In the genomic region with DNA sequence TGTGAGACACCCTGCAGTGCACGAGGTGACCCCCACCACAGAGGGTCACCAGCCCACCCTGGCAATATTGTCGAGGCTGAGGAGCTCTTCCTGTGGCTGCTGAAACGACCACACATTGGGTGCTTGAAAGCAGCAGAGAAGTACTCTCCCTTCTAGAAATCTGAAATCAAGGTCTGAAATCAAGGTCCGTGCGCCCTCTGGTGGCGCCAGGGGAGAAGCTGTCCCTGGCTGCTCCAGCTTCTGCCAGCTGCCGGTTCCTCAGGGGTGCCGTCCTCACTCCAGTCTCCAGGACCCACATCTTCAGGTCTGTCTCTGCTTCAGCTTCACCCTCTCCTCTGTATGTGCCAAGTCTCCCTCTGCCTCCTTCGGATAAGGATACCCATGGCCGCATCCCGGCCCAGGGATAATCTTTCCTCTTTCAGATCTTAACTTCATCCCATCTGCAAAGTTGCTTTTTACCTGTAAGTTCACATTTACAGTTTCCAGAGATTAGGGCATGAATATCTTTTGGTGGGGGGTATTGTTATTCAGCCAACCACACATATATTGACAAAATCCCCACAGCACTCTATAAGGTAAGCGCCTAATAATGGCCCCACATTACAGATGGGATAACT, we compare ENCODE assay signal across 7 cellular contexts.
DNase-seq lines count a peak whose midpoint lies in the region; ATAC-seq and TF ChIP-seq lines count a peak whose summit lies in the region.

No MANE protein-coding gene starts in this region.

- TF ChIP-seq CTCF in right atrium auricular region (IDR thresholded peaks at IDR 0.05) (peak; percentile 63 to 88), sigmoid colon (IDR thresholded peaks at IDR 0.05) (peak in 3 of 4 experiments; percentile 30 to 85 (median 63))

- ATAC-seq in GM18498 (IDR thresholded peaks at IDR 0.05; ENCODE audit: unreplicated experiment), result peak; percentile 54
- ATAC-seq in GM19467 (IDR thresholded peaks at IDR 0.05; ENCODE audit: unreplicated experiment), result no peak

- H3K9me3 ChIP-seq in right atrium auricular region (peaks cover 0 to 4% of the 10 kb centered on the region in 2 donors), sigmoid colon (no peaks in the 10 kb centered on the region)

- no peak for TF ChIP-seq EP300 in sigmoid colon (IDR thresholded peaks at IDR 0.05)

- H3K36me3 ChIP-seq in right atrium auricular region (no peaks in the 10 kb centered on the region), sigmoid colon (no peaks in the 10 kb centered on the region)

- H3K4me1 ChIP-seq in right atrium auricular region (no peaks in the 10 kb centered on the region), sigmoid colon (no peaks in the 10 kb centered on the region)

- H3K27me3 ChIP-seq in right atrium auricular region (no peaks in the 10 kb centered on the region), sigmoid colon (peaks cover 0 to 12% (median 5%) of the 10 kb centered on the region in 3 donors)

- intact Hi-C loops in sigmoid colon (cut with DNase I), result no loop called here

- WGBS in sigmoid colon, 2 donors, result 11 to 12% methylated on average over 12 of the region's 12 CpGs

- H3K27ac ChIP-seq in right atrium auricular region (no peak overlapping the region), sigmoid colon (no peak overlapping the region)

- TF ChIP-seq POLR2A in sigmoid colon (IDR thresholded peaks at IDR 0.05), result no peak

- DNase-seq in NCI-H1694 treated with DMSO at 0.1 percent for 48 hours (lab: John Stamatoyannopoulos, UW) (peak; percentile 25), T-helper 22 cell (ENCODE audit: low read depth) (peak; percentile 7), amygdala (lab: John Stamatoyannopoulos, UW) (peak in 45 of 56 donors; percentile 4 to 81 (median 37)), right atrium auricular region (ENCODE audit: low spot score) (peak; percentile 60), sigmoid colon (peak; percentile 69)

- no peak overlapping the region for H3K4me3 ChIP-seq in right atrium auricular region
- no peak overlapping the region for H3K4me3 ChIP-seq in sigmoid colon

Comparison
In these comparisons a context has a peak if more than half of its experiments do, and no peak if none do; other contexts are left out.
1. DNase-seq: peak in every context shown above with its lines; median percentile 69 in sigmoid colon; 60 in right atrium auricular region; 37 in amygdala; 25 in NCI-H1694 treated with DMSO at 0.1 percent for 48 hours; 7 in T-helper 22 cell.